Comparison of ENCODE assay signal across 8 cellular contexts in the genomic region with DNA sequence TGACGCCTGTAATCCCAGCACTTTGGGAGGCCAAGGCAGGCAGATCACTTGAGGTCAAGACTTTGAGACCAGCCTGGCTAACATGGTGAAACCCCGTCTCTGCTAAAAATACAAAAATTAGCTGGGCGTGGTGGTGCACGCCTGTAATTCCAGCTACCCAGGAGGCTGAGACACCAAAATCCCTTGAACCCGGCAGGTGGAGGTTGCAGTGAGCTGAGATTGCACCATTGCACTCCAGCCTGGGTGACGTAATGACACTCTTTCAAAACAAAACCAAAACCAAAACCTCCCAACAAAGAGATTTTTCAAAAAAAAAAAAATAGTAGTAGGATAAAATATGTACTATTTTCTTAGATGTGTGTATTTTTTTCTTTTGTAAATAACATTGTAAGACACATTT.
A peak's percentile ranks its signal among the peaks of the same experiment; 100 is the strongest.
DNase-seq lines count a peak whose midpoint lies in the region; ATAC-seq and TF ChIP-seq lines count a peak whose summit lies in the region.
"Not testable (repeated sequence)": the region's sequence is repeated elsewhere in the genome, so short reads cannot be mapped to it uniquely, and the experiment has no call there.

No MANE protein-coding gene starts in this region.

- 0 out of 2 replicates have a peak overlapping the region, but pooled peaks have one; percentile 4 for H3K4me3 ChIP-seq in MM.1S (ENCODE audit: low read length)
- H3K4me3 ChIP-seq in liver (ENCODE audit: low read depth in 1 of 3, low read length in 3 of 3), result not testable (repeated sequence)
- H3K4me3 ChIP-seq in thoracic aorta, result peak overlapping the region; percentile 17

- H3K4me2 ChIP-seq in MM.1S (ENCODE audit: low read depth, low read length), result peak overlapping the region; percentile 28; the same call in 1 of the 2 replicates

- DNase-seq in MM.1S (peak; percentile 59), T follicular helper cell (ENCODE audit: low read depth) (peak; percentile 16)
- DNase-seq in activated CD4-positive, alpha-beta T cell treated with anti-CD3 and anti-CD28 coated beads, Interleukin-2, amount 10 ng/mL, durations not matched to agents 7 days and 5 days, result peak; percentile 69
- DNase-seq in activated T-cell treated with anti-CD3 and anti-CD28 coated beads, Interleukin-2, amount 50 U/mL, for 72 hours, result peak; percentile 35 to 51
- peak; percentile 27 for DNase-seq in activated naive CD8-positive, alpha-beta T cell treated with anti-CD3 and anti-CD28 coated beads, Interleukin-2, amount 50 U/mL, for 24 hours
- peak; percentile 30 for DNase-seq in stimulated activated CD4-positive, alpha-beta T cell treated with anti-CD3 and anti-CD28 coated beads, Interleukin-1b, Interleukin-23, amount 100 ng/mL, for 48 hours
- DNase-seq in thoracic aorta (ENCODE audit: low spot score), result not testable (repeated sequence)

- not testable (repeated sequence) for H3K36me3 ChIP-seq in MM.1S (replicated peaks; ENCODE audit: insufficient read depth, low read length); liver (ENCODE audit: control insufficient read depth in 4 of 4, insufficient read depth in 3 of 4, low read depth in 1 of 4, low read length in 3 of 4); thoracic aorta

- H3K4me3 Mint-ChIP-seq in activated CD4-positive, alpha-beta T cell treated with anti-CD3 and anti-CD28 coated beads, Interleukin-2, amount 10 ng/mL, durations not matched to agents 7 days and 5 days, result peak overlapping the region; percentile 71
- H3K4me3 Mint-ChIP-seq in activated T-cell treated with anti-CD3 and anti-CD28 coated beads, Interleukin-2, amount 50 U/mL, for 72 hours, result peak overlapping the region; percentile 80 to 83
- H3K4me3 Mint-ChIP-seq in activated naive CD8-positive, alpha-beta T cell treated with anti-CD3 and anti-CD28 coated beads, Interleukin-2, amount 50 U/mL, for 24 hours, result peak overlapping the region; percentile 74

- H3F3A ChIP-seq in MM.1S (ENCODE audit: insufficient read depth, low read length), result not testable (repeated sequence)

- CTCF ChIA-PET in activated CD4-positive, alpha-beta T cell treated with anti-CD3 and anti-CD28 coated beads, Interleukin-2, amount 10 ng/mL, durations not matched to agents 7 days and 5 days (lab: Charles Lee), result not testable (repeated sequence)

- H4K20me1 ChIP-seq in MM.1S (ENCODE audit: insufficient read depth, low read length), result not testable (repeated sequence)

- H3K79me2 ChIP-seq in MM.1S (ENCODE audit: low read length), result not testable (repeated sequence)

- not testable (repeated sequence) for H3K27me3 Mint-ChIP-seq in activated CD4-positive, alpha-beta T cell treated with anti-CD3 and anti-CD28 coated beads, Interleukin-2, amount 10 ng/mL, durations not matched to agents 7 days and 5 days; activated T-cell treated with anti-CD3 and anti-CD28 coated beads, Interleukin-2, amount 50 U/mL, for 72 hours (ENCODE audit: low read depth); activated naive CD8-positive, alpha-beta T cell treated with anti-CD3 and anti-CD28 coated beads, Interleukin-2, amount 50 U/mL, for 24 hours

- not testable (repeated sequence) for H3K36me3 Mint-ChIP-seq in activated CD4-positive, alpha-beta T cell treated with anti-CD3 and anti-CD28 coated beads, Interleukin-2, amount 10 ng/mL, durations not matched to agents 7 days and 5 days (ENCODE audit: low read depth); activated T-cell treated with anti-CD3 and anti-CD28 coated beads, Interleukin-2, amount 50 U/mL, for 72 hours (ENCODE audit: insufficient read depth in 2 of 2); activated naive CD8-positive, alpha-beta T cell treated with anti-CD3 and anti-CD28 coated beads, Interleukin-2, amount 50 U/mL, for 24 hours (ENCODE audit: low read depth)

- not testable (repeated sequence) for H3K27ac ChIP-seq in MM.1S (ENCODE audit: low read length); thoracic aorta
- peak overlapping the region; percentile 7 to 12 for H3K27ac ChIP-seq in liver (ENCODE audit: low read depth in 1 of 2, low read length in 2 of 2)

- not testable (repeated sequence) for H3K9ac ChIP-seq in MM.1S (ENCODE audit: low read length); liver (ENCODE audit: low read depth in 1 of 2, low read length in 2 of 2)

- peaks cover 60% of the 10 kb centered on the region for H3K4me1 Mint-ChIP-seq in activated CD4-positive, alpha-beta T cell treated with anti-CD3 and anti-CD28 coated beads, Interleukin-2, amount 10 ng/mL, durations not matched to agents 7 days and 5 days
- H3K4me1 Mint-ChIP-seq in activated T-cell treated with anti-CD3 and anti-CD28 coated beads, Interleukin-2, amount 50 U/mL, for 72 hours (ENCODE audit: low read depth), result peaks cover 45% of the 10 kb centered on the region
- peaks cover 48% of the 10 kb centered on the region for H3K4me1 Mint-ChIP-seq in activated naive CD8-positive, alpha-beta T cell treated with anti-CD3 and anti-CD28 coated beads, Interleukin-2, amount 50 U/mL, for 24 hours

- not testable (repeated sequence) for H3K9me3 ChIP-seq in MM.1S (replicated peaks; ENCODE audit: insufficient read depth, low read length); liver (ENCODE audit: control insufficient read depth in 4 of 4, low read length in 3 of 4); thoracic aorta

- 56% methylated on average over 6 of the region's 6 CpGs for WGBS in liver

- not testable (repeated sequence) for TF ChIP-seq CTCF in MM.1S (IDR thresholded peaks at IDR 0.05; ENCODE audit: low read length); liver (IDR thresholded peaks at IDR 0.05; ENCODE audit: low read depth, low read length, missing input control); thoracic aorta (IDR thresholded peaks at IDR 0.05)

- H3K9me3 Mint-ChIP-seq in activated CD4-positive, alpha-beta T cell treated with anti-CD3 and anti-CD28 coated beads, Interleukin-2, amount 10 ng/mL, durations not matched to agents 7 days and 5 days; activated T-cell treated with anti-CD3 and anti-CD28 coated beads, Interleukin-2, amount 50 U/mL, for 72 hours; activated naive CD8-positive, alpha-beta T cell treated with anti-CD3 and anti-CD28 coated beads, Interleukin-2, amount 50 U/mL, for 24 hours: not testable (repeated sequence)

- TF ChIP-seq RAD21 in liver (IDR thresholded peaks at IDR 0.05), result not testable (repeated sequence)

- not testable (repeated sequence) for H3K9me2 ChIP-seq in MM.1S (replicated peaks; ENCODE audit: insufficient read depth, low read length)

- ATAC-seq in activated T-cell treated with anti-CD3 and anti-CD28 coated beads, Interleukin-2, amount 50 U/mL, for 72 hours (replicated peaks in 1 of 2), result peak; percentile 51 to 58
- peak; percentile 34 for ATAC-seq in activated naive CD8-positive, alpha-beta T cell treated with anti-CD3 and anti-CD28 coated beads, Interleukin-2, amount 50 U/mL, for 24 hours
- not testable (repeated sequence) for ATAC-seq in thoracic aorta (ENCODE audit: insufficient number of reproducible peaks, low FRiP score, low read depth)

- H2AFZ ChIP-seq in MM.1S (ENCODE audit: low read length), result not testable (repeated sequence)

- not testable (repeated sequence) for H3K27me3 ChIP-seq in MM.1S (replicated peaks; ENCODE audit: insufficient read depth, low read length); liver (ENCODE audit: control insufficient read depth in 4 of 4, insufficient read depth in 4 of 4, low read length in 3 of 4); thoracic aorta (replicated peaks; ENCODE audit: insufficient read depth)

- not testable (repeated sequence) for H3K4me1 ChIP-seq in MM.1S (ENCODE audit: low read length); liver (ENCODE audit: control insufficient read depth in 4 of 4, insufficient read depth in 4 of 4, low read length in 3 of 4); thoracic aorta (ENCODE audit: control insufficient read depth in 1 of 2, low read depth in 2 of 2)

- POLR2A ChIA-PET in activated CD4-positive, alpha-beta T cell treated with anti-CD3 and anti-CD28 coated beads, Interleukin-2, amount 10 ng/mL, durations not matched to agents 7 days and 5 days (lab: Charles Lee), result not testable (repeated sequence)

- peak overlapping the region; percentile 92 for H3K27ac Mint-ChIP-seq in activated CD4-positive, alpha-beta T cell treated with anti-CD3 and anti-CD28 coated beads, Interleukin-2, amount 10 ng/mL, durations not matched to agents 7 days and 5 days
- peak overlapping the region; percentile 93 for H3K27ac Mint-ChIP-seq in activated T-cell treated with anti-CD3 and anti-CD28 coated beads, Interleukin-2, amount 50 U/mL, for 72 hours
- H3K27ac Mint-ChIP-seq in activated naive CD8-positive, alpha-beta T cell treated with anti-CD3 and anti-CD28 coated beads, Interleukin-2, amount 50 U/mL, for 24 hours, result peak overlapping the region; percentile 85

TF ChIP-seq in liver, 16 proteins besides CTCF, POLR2A, EP300 and RAD21:
- TF ChIP-seq JUND (IDR thresholded peaks at IDR 0.05) (peak; percentile 56 to 78), HNF4A (conservative IDR thresholded peaks at IDR 0.05) (peak; percentile 13 to 23)
- TF ChIP-seq, protein P1, sequence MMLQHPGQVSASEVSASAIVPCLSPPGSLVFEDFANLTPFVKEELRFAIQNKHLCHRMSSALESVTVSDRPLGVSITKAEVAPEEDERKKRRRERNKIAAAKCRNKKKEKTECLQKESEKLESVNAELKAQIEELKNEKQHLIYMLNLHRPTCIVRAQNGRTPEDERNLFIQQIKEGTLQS (IDR thresholded peaks at IDR 0.05), result peak; percentile 89
